1 cellular context compared by ENCODE assay signal in the genomic region with DNA sequence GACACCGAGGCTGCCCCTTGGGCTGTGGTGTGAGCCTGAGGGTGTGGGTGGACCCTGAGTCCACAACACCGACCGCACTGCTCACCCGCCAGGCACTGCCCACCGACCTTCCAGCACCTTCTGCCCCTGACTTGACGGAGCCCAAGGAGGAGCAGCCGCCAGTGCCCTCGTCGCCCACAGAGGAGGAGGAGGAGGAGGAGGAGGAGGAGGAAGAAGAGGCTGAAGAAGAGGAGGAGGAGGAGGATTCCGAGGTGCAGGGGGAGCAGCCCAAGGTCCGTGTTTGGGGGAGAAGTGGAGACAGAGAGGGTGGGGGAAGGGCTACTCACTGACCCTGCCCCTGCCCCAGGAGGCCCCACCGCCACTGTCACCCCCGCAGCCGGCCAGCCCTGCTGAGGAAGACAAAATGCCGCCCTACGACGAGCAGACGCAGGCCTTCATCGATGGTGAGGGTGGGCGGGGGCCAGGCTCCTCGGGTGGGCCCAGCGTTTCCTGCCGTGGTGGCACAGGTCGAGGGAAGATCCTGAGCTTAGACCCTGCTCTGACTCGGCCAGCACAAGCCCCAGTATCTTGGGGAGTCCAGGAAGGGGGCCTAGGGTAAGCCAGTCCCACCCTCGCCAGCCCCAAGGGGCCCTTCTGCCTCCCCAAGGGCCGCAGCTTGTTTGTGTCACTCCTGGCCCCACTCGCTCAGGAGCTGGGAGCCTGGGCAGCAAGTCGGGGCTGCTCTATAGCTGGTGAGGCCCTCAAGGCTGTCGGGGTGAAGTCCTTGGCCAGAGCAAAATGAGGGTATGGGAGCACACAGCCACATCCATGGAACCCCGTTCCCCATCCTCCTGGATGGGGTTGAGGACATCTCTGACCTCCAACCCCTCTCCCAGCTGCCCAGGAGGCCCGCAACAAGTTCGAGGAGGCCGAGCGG.
TF ChIP-seq lines count a peak whose summit lies in the region.

No MANE protein-coding gene starts in this region.

TF ChIP-seq in HepG2, 621 proteins besides CTCF, POLR2A, EP300 and RAD21:
- TF ChIP-seq ZFP36L2 (CRISPR knock-in tag; IDR thresholded peaks at IDR 0.05) = no peak
- TF ChIP-seq RBFOX2 (IDR thresholded peaks at IDR 0.05; ENCODE audit: low read depth, low read length) = peak; percentile 49; the same call in 1 of the 2 replicates
